In the genomic region with DNA sequence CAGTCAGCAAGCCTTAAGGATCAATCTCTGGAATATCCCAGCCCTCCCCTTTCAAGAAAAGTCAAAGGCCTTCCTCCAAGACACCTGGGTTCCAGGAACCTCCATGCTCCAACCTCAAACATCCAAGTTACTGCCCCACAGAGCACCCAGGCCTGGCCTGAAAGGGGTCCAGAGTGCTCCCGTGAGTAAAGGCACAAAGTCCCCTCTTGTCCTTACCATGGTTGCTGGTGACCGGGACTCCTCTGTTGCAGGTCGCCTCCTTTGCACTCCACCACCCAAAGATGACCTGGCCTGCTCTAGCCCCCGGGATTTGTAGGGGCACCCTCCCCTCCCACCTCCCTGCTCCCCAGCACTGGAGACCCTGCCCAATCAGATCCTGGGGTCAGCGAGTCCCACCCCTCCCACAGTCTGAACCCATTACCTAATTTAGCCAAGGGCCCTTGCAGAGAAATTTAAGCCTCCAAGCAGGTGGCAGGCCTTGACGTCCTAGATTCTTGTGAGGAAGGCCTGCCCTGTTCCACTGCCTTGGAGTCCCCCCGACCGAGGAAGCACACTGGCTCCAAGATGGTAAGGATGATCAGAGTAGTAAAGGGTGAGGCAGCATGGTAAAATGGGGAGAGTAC, we compare ENCODE assay signal across 1 cellular context.
TF ChIP-seq lines count a peak whose summit lies in the region.

TSS of gene TNNC2 (minus strand) at position 283 of the 623 bp plus-strand sequence. CDS start at position 219, 64 bp downstream.

TF ChIP-seq in IMR-90, 13 proteins besides CTCF, POLR2A, EP300 and RAD21:
- no peak for TF ChIP-seq MAFK (IDR thresholded peaks at IDR 0.05; ENCODE audit: low read depth, low read length)
- TF ChIP-seq CEBPB (IDR thresholded peaks at IDR 0.05; ENCODE audit: low read depth, low read length): no peak
- no peak for TF ChIP-seq RFX5 (IDR thresholded peaks at IDR 0.05; ENCODE audit: low read depth, low read length)
- TF ChIP-seq RCOR1 (IDR thresholded peaks at IDR 0.05; ENCODE audit: insufficient replicate concordance, low read length): no peak
- no peak for TF ChIP-seq NFE2L2 (IDR thresholded peaks at IDR 0.05; ENCODE audit: low read depth, low read length)
- TF ChIP-seq MAZ (IDR thresholded peaks at IDR 0.05; ENCODE audit: borderline replicate concordance, low read depth, low read length): no peak
- TF ChIP-seq FOS (IDR thresholded peaks at IDR 0.05; ENCODE audit: low read depth, low read length): no peak
- TF ChIP-seq, protein P1, sequence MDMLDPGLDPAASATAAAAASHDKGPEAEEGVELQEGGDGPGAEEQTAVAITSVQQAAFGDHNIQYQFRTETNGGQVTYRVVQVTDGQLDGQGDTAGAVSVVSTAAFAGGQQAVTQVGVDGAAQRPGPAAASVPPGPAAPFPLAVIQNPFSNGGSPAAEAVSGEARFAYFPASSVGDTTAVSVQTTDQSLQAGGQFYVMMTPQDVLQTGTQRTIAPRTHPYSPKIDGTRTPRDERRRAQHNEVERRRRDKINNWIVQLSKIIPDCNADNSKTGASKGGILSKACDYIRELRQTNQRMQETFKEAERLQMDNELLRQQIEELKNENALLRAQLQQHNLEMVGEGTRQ (IDR thresholded peaks at IDR 0.05; ENCODE audit: low read depth, low read length): no peak
- TF ChIP-seq MXI1 (IDR thresholded peaks at IDR 0.05; ENCODE audit: borderline replicate concordance, low read depth, low read length): no peak
- no peak for TF ChIP-seq CHD1 (IDR thresholded peaks at IDR 0.05; ENCODE audit: low read depth, low read length)
- TF ChIP-seq BHLHE40 (IDR thresholded peaks at IDR 0.05; ENCODE audit: low read depth, low read length): no peak
- TF ChIP-seq, protein P2, sequence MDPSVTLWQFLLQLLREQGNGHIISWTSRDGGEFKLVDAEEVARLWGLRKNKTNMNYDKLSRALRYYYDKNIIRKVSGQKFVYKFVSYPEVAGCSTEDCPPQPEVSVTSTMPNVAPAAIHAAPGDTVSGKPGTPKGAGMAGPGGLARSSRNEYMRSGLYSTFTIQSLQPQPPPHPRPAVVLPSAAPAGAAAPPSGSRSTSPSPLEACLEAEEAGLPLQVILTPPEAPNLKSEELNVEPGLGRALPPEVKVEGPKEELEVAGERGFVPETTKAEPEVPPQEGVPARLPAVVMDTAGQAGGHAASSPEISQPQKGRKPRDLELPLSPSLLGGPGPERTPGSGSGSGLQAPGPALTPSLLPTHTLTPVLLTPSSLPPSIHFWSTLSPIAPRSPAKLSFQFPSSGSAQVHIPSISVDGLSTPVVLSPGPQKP (IDR thresholded peaks at IDR 0.05; ENCODE audit: borderline replicate concordance, low read depth, low read length): no peak
- no peak for TF ChIP-seq SMC3 (IDR thresholded peaks at IDR 0.05; ENCODE audit: low read depth, low read length)
